8 cellular contexts compared by ENCODE assay signal in genomic region chr1:16205891-16206546, GRCh38. TPM values are rescaled to one million over a fixed set of nuclear protein-coding genes. Genes with fewer than 3 reads are reported as not detected.
DNase-seq lines count a peak whose midpoint lies in the region; ATAC-seq and TF ChIP-seq lines count a peak whose summit lies in the region.

No MANE protein-coding gene starts in this region.

- peak overlapping the region; percentile 83; the same call in 1 of the 2 replicates for H3K23ac ChIP-seq in IMR-90 (ENCODE audit: low read depth, low read length)

- peak overlapping the region; percentile 63 for H3K4me3 ChIP-seq in IMR-90 (ENCODE audit: insufficient read depth, low read depth, low read length)
- peak overlapping the region; percentile 74 for H3K4me3 ChIP-seq in coronary artery

- peak overlapping the region; percentile 85 for H3K27ac ChIP-seq in IMR-90 (ENCODE audit: insufficient read depth, low read length)
- peak overlapping the region; percentile 66 to 92 for H3K27ac ChIP-seq in coronary artery

- no peaks in the 10 kb centered on the region for H3K9me3 ChIP-seq in IMR-90 (ENCODE audit: control insufficient read depth, insufficient read depth, low read length)

- no peaks in the 10 kb centered on the region for H3K27me3 Mint-ChIP-seq in natural killer cell (ENCODE audit: low read depth in 2 of 2)

- H3K56ac ChIP-seq in IMR-90 (ENCODE audit: extremely low read depth, insufficient read depth, low read length): peak overlapping the region; percentile 52; the same call in 1 of the 2 replicates

- H3K9ac ChIP-seq in IMR-90 (ENCODE audit: low read depth, low read length): peak overlapping the region; percentile 88

- CTCF ChIA-PET in IMR-90 (lab: Yijun Ruan, JAX) (interaction anchor here (0.5 kb wide), 1 partner anchor 73 kb away, joined by 3 read pairs; no protein-coding TSS in a partner anchor), GM10248 (lab: Yijun Ruan, JAX) (interaction anchor here (0.8 to 1.6 kb wide), 4 partner anchors 17 to 157 kb away, joined by 3 to 6 read pairs (median 3); partner anchors contain the start of gene FAM131C)

- intact Hi-C loops in IMR-90 (cut with micrococcal nuclease): loop anchor here (5.0 kb wide), 2 partner anchors 36 to 161 kb away; partner anchors contain the start of gene SZRD1
- intact Hi-C loops in natural killer cell (cut with micrococcal nuclease): loop anchor here (1.0 to 2.0 kb wide), 2 partner anchors 31 to 161 kb away; partner anchors contain the start of genes CPLANE2 and SZRD1

- H4K8ac ChIP-seq in IMR-90 (ENCODE audit: low read depth in 2 of 2, low read length in 2 of 2): peak overlapping the region; percentile 96 to 98

- H3K4me2 ChIP-seq in IMR-90 (ENCODE audit: low read depth, low read length): peak overlapping the region; percentile 95

- dilution Hi-C loops in IMR-90 (cut with HindIII; ENCODE audit: low sequenced_read_pairs, unreplicated experiment): no loop called here

- no peaks in the 10 kb centered on the region for H3K9me3 Mint-ChIP-seq in natural killer cell

- peak overlapping the region; percentile 84 for H3K18ac ChIP-seq in IMR-90 (ENCODE audit: low read depth, low read length)

- POLR2A ChIA-PET in IMR-90 (lab: Charles Lee; ENCODE audit: unreplicated experiment): no interaction called here
- POLR2A ChIA-PET in GM10248 (lab: Yijun Ruan, JAX): no interaction called here

- no peak for TF ChIP-seq RAD21 in IMR-90 (IDR thresholded peaks at IDR 0.05; ENCODE audit: low read length)

- H2BK120ac ChIP-seq in IMR-90 (ENCODE audit: low read depth, low read length): peak overlapping the region; percentile 71

- H2BK15ac ChIP-seq in IMR-90 (ENCODE audit: low read depth, low read length): peak overlapping the region; percentile 11; the same call in 1 of the 3 replicates

- TF ChIP-seq CTCF in IMR-90 (conservative IDR thresholded peaks at IDR 0.05; ENCODE audit: low read depth, low read length) (no peak), coronary artery (IDR thresholded peaks at IDR 0.05) (no peak), natural killer cell (IDR thresholded peaks at IDR 0.05) (no peak), GM10248 (IDR thresholded peaks at IDR 0.05; ENCODE audit: control extremely low read depth, extremely low read depth, low read depth, missing control alignments) (no peak)

- H3K4me3 Mint-ChIP-seq in natural killer cell: peak overlapping the region; percentile 86

- WGBS in IMR-90 (ENCODE audit: extremely low coverage in 2 of 2, insufficient read length in 1 of 2), 2 experiments: 98% methylated on average over 7 of the region's 38 CpGs; no CpG with 5 or more reads in 1 of the 2 experiments

- H3K14ac ChIP-seq in IMR-90 (replicated peaks; ENCODE audit: low read depth, low read length): peak overlapping the region; percentile 95

- ATAC-seq in GM18502 (IDR thresholded peaks at IDR 0.05; ENCODE audit: poor library complexity, unreplicated experiment): peak; percentile 7
- ATAC-seq in IMR-90 (ENCODE audit: low read depth): peak; percentile 5
- no peak for ATAC-seq in natural killer cell
- no peak for ATAC-seq in HG03159 (IDR thresholded peaks at IDR 0.05; ENCODE audit: unreplicated experiment)
- ATAC-seq in HG03520 (IDR thresholded peaks at IDR 0.05; ENCODE audit: unreplicated experiment): no peak

- peak overlapping the region; percentile 99 for H2AK9ac ChIP-seq in IMR-90 (replicated peaks; ENCODE audit: low read depth, low read length, poor library complexity)

- BruUV-seq in IMR-90 (replicated peaks; lab: Mats Ljungman, UMichigan): no TSS peak

- peak overlapping the region; percentile 84 for H2AK5ac ChIP-seq in IMR-90 (ENCODE audit: low read depth, low read length)

- peak overlapping the region; percentile 95 for H2AFZ ChIP-seq in IMR-90 (replicated peaks; ENCODE audit: low read length, poor library complexity)

- no peaks in the 10 kb centered on the region for H3K27me3 ChIP-seq in IMR-90 (ENCODE audit: control insufficient read depth, insufficient read depth, low read length)

- no peak for DNase-seq in IMR-90
- DNase-seq in coronary artery (ENCODE audit: low spot score): no peak
- no peak for DNase-seq in natural killer cell
- no peak for DNase-seq in GM10248 (ENCODE audit: extremely low spot score)
- no peak for DNase-seq in NCI-H1105 treated with DMSO at 0.1 percent for 48 hours (lab: John Stamatoyannopoulos, UW)

- 0 out of 2 replicates have a peak overlapping the region, but pooled peaks have one; percentile 16 for H2BK20ac ChIP-seq in IMR-90 (ENCODE audit: low read depth, low read length)

- peak overlapping the region; percentile 86 to 95 for H3K27ac Mint-ChIP-seq in natural killer cell

- in situ Hi-C loops in IMR-90 (cut with MboI; ENCODE audit: low sequenced_read_pairs): no loop called here

- peak overlapping the region; percentile 74 for H2BK5ac ChIP-seq in IMR-90 (ENCODE audit: low read depth, low read length, poor library complexity, severe bottlenecking)

- H4K20me1 ChIP-seq in IMR-90 (ENCODE audit: insufficient read depth, low read length): no peaks in the 10 kb centered on the region; the same call in 1 of the 2 replicates

- H3K4me1 Mint-ChIP-seq in natural killer cell: peaks cover 0 to 34% of the 10 kb centered on the region in 2 donors

- H3K79me1 ChIP-seq in IMR-90 (ENCODE audit: low read depth in 1 of 2, low read length in 2 of 2): peaks cover 7 to 21% of the 10 kb centered on the region in 2 experiments; a peak in 3 of 4 replicates

- TF ChIP-seq POLR2A in IMR-90 (IDR thresholded peaks at IDR 0.05; ENCODE audit: low read depth, low read length): no peak

- no peaks in the 10 kb centered on the region for H3K36me3 Mint-ChIP-seq in natural killer cell

- peak overlapping the region; percentile 92 for H4K91ac ChIP-seq in IMR-90 (ENCODE audit: insufficient read depth, low read depth, low read length)

- peaks cover 2% of the 10 kb centered on the region for H3K36me3 ChIP-seq in IMR-90 (ENCODE audit: control insufficient read depth, insufficient read depth, low read length)

- H3K4ac ChIP-seq in IMR-90 (ENCODE audit: low read depth, low read length): peak overlapping the region; percentile 97

- peaks cover 9% of the 10 kb centered on the region for H3K4me1 ChIP-seq in IMR-90 (ENCODE audit: control insufficient read depth, insufficient read depth, low read length)

- peak overlapping the region; percentile 99 for H4K5ac ChIP-seq in IMR-90 (ENCODE audit: low read depth, low read length)

- H3K9me1 ChIP-seq in IMR-90 (ENCODE audit: insufficient read depth, low read length): peaks cover 6% of the 10 kb centered on the region; the same call in 1 of the 2 replicates

TF ChIP-seq in IMR-90, 13 proteins besides CTCF, POLR2A, EP300 and RAD21:
- TF ChIP-seq USF2 (IDR thresholded peaks at IDR 0.05; ENCODE audit: low read depth, low read length): no peak
- TF ChIP-seq CEBPB (IDR thresholded peaks at IDR 0.05; ENCODE audit: low read depth, low read length): peak; percentile 87

RNA-seq across cellular contexts. Expression of gene ARHGEF19, which starts 6.4 kb away (rescaled TPM):
- total RNA-seq in IMR-90 (2012; rRNA removed) (3.3 and 4.5 TPM in 2 replicates), natural killer cell (10 to 100 TPM; 14.6 to 18.9 (median 15.8) TPM)
- 16.8 and 17.2 TPM in 2 replicates for polyA plus RNA-seq in IMR-90 (2012; rRNA removed)
- polyA plus RNA-seq in IMR-90 (2012; cell fraction: cytosol; rRNA removed): 13.6 and 18.3 TPM in 2 replicates
- polyA plus RNA-seq in IMR-90 (2012; cell fraction: nucleus; rRNA removed; ENCODE audit: low replicate concordance): 34.8 and 65.2 TPM in 2 replicates

RNA-seq across cellular contexts. Expression of gene CPLANE2, which starts 31.0 kb away (rescaled TPM):
- total RNA-seq in IMR-90 (2012; rRNA removed) (3.2 and 3.3 TPM in 2 replicates), natural killer cell (10 to 100 TPM in 1 of 3 donors, 1 to 10 TPM in 2; 7.6 to 10.8 (median 8.3) TPM)
- 5.8 and 7.5 TPM in 2 replicates for polyA plus RNA-seq in IMR-90 (2012; rRNA removed)
- 3.2 and 10.3 TPM in 2 replicates for polyA plus RNA-seq in IMR-90 (2012; cell fraction: cytosol; rRNA removed)
- 3.8 and 21.9 TPM in 2 replicates for polyA plus RNA-seq in IMR-90 (2012; cell fraction: nucleus; rRNA removed; ENCODE audit: low replicate concordance)

RNA-seq across cellular contexts. Expression of gene EPHA2, which starts 50.1 kb away (rescaled TPM):
- 22.5 and 24.0 TPM in 2 replicates for total RNA-seq in IMR-90 (2012; rRNA removed)
- 72.6 and 82.5 TPM in 2 replicates for polyA plus RNA-seq in IMR-90 (2012; rRNA removed)
- polyA plus RNA-seq in IMR-90 (2012; cell fraction: cytosol; rRNA removed): 65.8 and 89.5 TPM in 2 replicates
- 96.5 and 215 TPM in 2 replicates for polyA plus RNA-seq in IMR-90 (2012; cell fraction: nucleus; rRNA removed; ENCODE audit: low replicate concordance)
- total RNA-seq in natural killer cell: under 1 TPM in 1 of 3 donors, not detected in 2; 0.13 TPM

Comparison
In these comparisons a context has a peak if more than half of its experiments do, and no peak if none do; other contexts are left out.
1. ATAC-seq: peak in GM18502 (single experiment) and IMR-90 (single experiment); none in natural killer cell (0 of 3), HG03159 (single experiment) and HG03520 (single experiment).
2. RNA of gene EPHA2, which starts 50.1 kb away (total RNA-seq): 22.5 to 24.0 TPM in IMR-90; 0.13 TPM in natural killer cell; every median in the first group is over 10 times any median in the second.